Comparison of ENCODE assay signal across 9 cellular contexts in the genomic region with DNA sequence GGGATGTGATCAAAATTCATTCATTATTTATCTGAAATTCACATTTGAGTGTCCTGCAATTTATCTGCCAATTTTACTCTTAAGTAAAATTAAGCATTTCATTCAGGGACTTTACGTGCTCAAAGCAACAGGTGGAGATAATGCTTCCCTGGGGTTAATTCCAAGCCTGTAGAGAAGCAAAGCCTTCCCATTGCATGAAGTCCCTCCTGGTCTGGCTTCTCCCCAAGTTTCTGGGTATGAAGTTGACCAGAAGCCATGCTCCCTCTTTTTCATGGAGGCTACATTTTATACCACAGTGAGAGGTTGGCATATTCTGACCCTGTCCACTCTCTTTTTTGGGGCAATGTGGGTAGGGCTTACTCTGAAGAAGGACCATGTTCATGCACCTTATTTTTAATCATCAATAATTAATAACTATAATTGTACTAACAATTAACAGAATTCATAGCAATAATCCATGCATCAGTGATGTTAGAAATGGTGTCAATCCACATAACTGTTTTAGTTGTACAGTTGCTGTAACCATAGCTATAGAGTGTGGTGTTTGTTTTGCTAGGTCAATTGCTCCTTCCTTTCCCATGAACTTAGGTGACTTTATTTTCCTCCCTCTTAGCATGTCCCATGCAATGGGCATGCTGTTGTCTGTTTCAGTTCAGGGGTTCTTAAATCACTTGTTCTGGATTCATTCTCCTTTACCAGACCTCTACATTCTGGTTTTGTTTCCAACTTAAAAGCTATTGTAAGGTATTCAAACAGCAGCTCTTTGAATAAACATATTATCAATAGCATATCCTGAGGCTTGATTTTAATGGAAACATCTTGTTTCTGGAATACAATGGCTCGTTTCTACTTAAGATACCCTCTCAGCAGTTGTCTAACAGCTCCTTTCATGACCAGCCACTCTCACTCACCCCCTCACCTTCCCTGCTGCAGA. TPM values are rescaled to one million over a fixed set of nuclear protein-coding genes. Genes with fewer than 3 reads are reported as not detected.
A peak's percentile ranks its signal among the peaks of the same experiment; 100 is the strongest.
DNase-seq lines count a peak whose midpoint lies in the region; ATAC-seq and TF ChIP-seq lines count a peak whose summit lies in the region.
"Had no signal": no experiment of that assay in that cellular context is flagged by ENCODE, and none has a peak within 500 bp of the region (broad histone marks: within the 10 kb centered on the region; RNA-seq: fewer than 3 reads in every experiment).

No MANE protein-coding gene starts in this region.

- WGBS in GM23248 (ENCODE audit: low coverage in 1 of 2, low lambda C conversion rate in 2 of 2, missing lambda C conversion rate in 2 of 2), 2 experiments = 2 to 5% methylated on average over 2 of the region's 2 CpGs
- 46% methylated on average over 2 of the region's 2 CpGs for WGBS in sigmoid colon, 2 donors

- in situ Hi-C loops in GM23248 (cut with MboI) = no loop called here

- peak overlapping the region; percentile 95 for H3K9ac ChIP-seq in GM23248

- no peak for TF ChIP-seq CTCF in WI38 (IDR thresholded peaks at IDR 0.05; ENCODE audit: low read depth, low read length)
- TF ChIP-seq CTCF in sigmoid colon (IDR thresholded peaks at IDR 0.05) = no peak

- H3K4me1 ChIP-seq in GM23248 (ENCODE audit: insufficient read depth) (peaks cover 42% of the 10 kb centered on the region), sigmoid colon (peaks cover 0 to 54% (median 45%) of the 10 kb centered on the region in 4 donors)

- H3K9me3 ChIP-seq in GM23248 (ENCODE audit: low read depth) (no peaks in the 10 kb centered on the region), sigmoid colon (no peaks in the 10 kb centered on the region)

- H3F3A ChIP-seq in GM23248 (ENCODE audit: insufficient read depth) = peaks cover 64% of the 10 kb centered on the region

- no peak overlapping the region for H2AFZ ChIP-seq in GM23248

- H3K36me3 ChIP-seq in GM23248 (ENCODE audit: low read depth) = peaks cover 34% of the 10 kb centered on the region; the same call in 1 of the 2 replicates
- no peaks in the 10 kb centered on the region for H3K36me3 ChIP-seq in sigmoid colon

- H3K4me3 ChIP-seq in GM23248 (peak overlapping the region; percentile 100), WI38 (ENCODE audit: low read depth, low read length) (peak overlapping the region; percentile 89), sigmoid colon (peak overlapping the region; percentile 62 to 84 (median 76))

- DNase-seq in GM23248 (peak; percentile 75), left ventricle myocardium superior (no peak), sigmoid colon (no peak), mucosa of gallbladder (ENCODE audit: low spot score) (no peak), occipital lobe (lab: John Stamatoyannopoulos, UW) (no peak)
- DNase-seq: NCI-H2171 treated with DMSO at 0.1 percent for 48 hours had no signal

- no peaks in the 10 kb centered on the region for H3K27me3 ChIP-seq in GM23248 (replicated peaks; ENCODE audit: insufficient read depth)
- H3K27me3 ChIP-seq in sigmoid colon = no peaks in the 10 kb centered on the region

- H3K27ac ChIP-seq in GM23248 (peak overlapping the region; percentile 82), sigmoid colon (peak overlapping the region; percentile 88 to 95 (median 91))

- TF ChIP-seq EP300 in sigmoid colon (IDR thresholded peaks at IDR 0.05) = no peak

- intact Hi-C loops in left ventricle myocardium superior (cut with micrococcal nuclease) = loop anchor here (5.0 kb wide), 1 partner anchor 71 kb away; no protein-coding TSS in a partner anchor
- intact Hi-C loops in sigmoid colon (cut with DNase I) = loop anchor here (2.0 to 5.0 kb wide), 2 partner anchors 32 to 59 kb away; no protein-coding TSS in a partner anchor

- H3K4me2 ChIP-seq in GM23248 (ENCODE audit: unreplicated experiment) = peak overlapping the region; percentile 96

- no peak for TF ChIP-seq POLR2A in sigmoid colon (IDR thresholded peaks at IDR 0.05)

- no peaks in the 10 kb centered on the region for H3K9me2 ChIP-seq in GM23248 (ENCODE audit: insufficient read depth)

- H4K20me1 ChIP-seq in GM23248 (ENCODE audit: insufficient read depth) = no peaks in the 10 kb centered on the region

- peaks cover 66% of the 10 kb centered on the region for H3K79me2 ChIP-seq in GM23248 (ENCODE audit: insufficient read depth)

- peak; percentile 41 for ATAC-seq in left ventricle myocardium superior
- no peak for ATAC-seq in GM21825 (IDR thresholded peaks at IDR 0.05; ENCODE audit: unreplicated experiment)
- no peak for ATAC-seq in HG03460 (IDR thresholded peaks at IDR 0.05; ENCODE audit: unreplicated experiment)

RNA-seq across cellular contexts. Expression of a gene that starts 1.5 kb away (rescaled TPM):
- 429 and 440 TPM in 2 replicates for total RNA-seq in GM23248 (2014; rRNA removed; shearing (Covaris generic))
- 331 and 339 TPM in 2 replicates for polyA plus RNA-seq in GM23248 (2016; fragmentation: Nextera tagmentation; extraction: Ambion mirVana)
- total RNA-seq in left ventricle myocardium superior = 50.6 TPM
- 100 to 1,000 TPM in 3 of 4 donors, 10 to 100 TPM in 1; 95.3 to 225 (median 140) TPM for total RNA-seq in sigmoid colon
- polyA plus RNA-seq in sigmoid colon = 10 to 100 TPM in 1 of 3 donors, 1 to 10 TPM in 2; 6.9 to 16.6 (median 9.0) TPM
- total RNA-seq in mucosa of gallbladder = 67.8 TPM
- 19.2 TPM for total RNA-seq in occipital lobe
